In genomic region chr14:26128931-26129674, GRCh38 we compare ENCODE assay signal across 1 cellular context.
TF ChIP-seq lines count a peak whose summit lies in the region.

No MANE protein-coding gene starts in this region.

TF ChIP-seq in WTC11, 78 proteins besides CTCF, POLR2A, EP300 and RAD21 (continued from another document):
- TF ChIP-seq IRF1 (CRISPR knock-in tag; IDR thresholded peaks at IDR 0.05) = no peak
- TF ChIP-seq HMGA2 (CRISPR knock-in tag; IDR thresholded peaks at IDR 0.05) = no peak
- TF ChIP-seq SMAD4 (CRISPR knock-in tag; IDR thresholded peaks at IDR 0.05) = no peak
- no peak for TF ChIP-seq ZMAT4 (CRISPR knock-in tag; IDR thresholded peaks at IDR 0.05)
- no peak for TF ChIP-seq ZNF121 (CRISPR knock-in tag; IDR thresholded peaks at IDR 0.05)
- TF ChIP-seq USF2 (CRISPR knock-in tag; IDR thresholded peaks at IDR 0.05) = no peak
- TF ChIP-seq ZNF512 (CRISPR knock-in tag; IDR thresholded peaks at IDR 0.05; ENCODE audit: borderline replicate concordance) = no peak
- TF ChIP-seq NR1H2 (CRISPR knock-in tag; IDR thresholded peaks at IDR 0.05) = no peak
- no peak for TF ChIP-seq GTF2I (CRISPR knock-in tag; conservative IDR thresholded peaks at IDR 0.05)
- TF ChIP-seq ZBTB21 (CRISPR knock-in tag; IDR thresholded peaks at IDR 0.05; ENCODE audit: borderline replicate concordance) = no peak
- no peak for TF ChIP-seq E2F1 (CRISPR knock-in tag; IDR thresholded peaks at IDR 0.05)
- TF ChIP-seq TCF7 (CRISPR knock-in tag; IDR thresholded peaks at IDR 0.05; ENCODE audit: low read depth) = no peak
- TF ChIP-seq E2F4 (CRISPR knock-in tag; IDR thresholded peaks at IDR 0.05; ENCODE audit: borderline replicate concordance, low read depth) = no peak
- TF ChIP-seq EMX1 (CRISPR knock-in tag; IDR thresholded peaks at IDR 0.05) = no peak
- no peak for TF ChIP-seq RELA (CRISPR knock-in tag; IDR thresholded peaks at IDR 0.05; ENCODE audit: borderline replicate concordance)
- no peak for TF ChIP-seq FOXJ3 (CRISPR knock-in tag; IDR thresholded peaks at IDR 0.05; ENCODE audit: borderline replicate concordance)
- no peak for TF ChIP-seq JAZF1 (CRISPR knock-in tag; IDR thresholded peaks at IDR 0.05)
- no peak for TF ChIP-seq ATF1 (CRISPR knock-in tag; IDR thresholded peaks at IDR 0.05)
